ENCODE assay signal across 1 cellular context in the genomic region with DNA sequence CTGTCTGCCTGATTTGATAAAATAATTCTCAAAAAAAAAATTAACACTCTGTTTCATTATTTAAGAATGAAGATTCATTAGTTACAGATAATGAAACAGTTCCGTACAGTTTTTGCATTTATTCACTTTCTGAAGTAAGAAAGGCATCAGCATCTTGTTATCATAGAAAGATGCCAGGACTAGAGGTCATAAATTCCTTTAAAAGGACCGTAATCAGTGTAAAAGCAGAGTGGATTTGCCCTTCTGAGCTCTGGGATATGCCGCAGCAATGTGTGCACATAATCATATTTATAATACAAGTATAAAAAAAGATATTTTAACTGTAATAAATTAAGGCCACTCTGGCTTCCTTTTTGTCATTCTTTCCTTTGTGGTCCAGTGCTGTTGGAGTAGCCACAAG.
TF ChIP-seq lines count a peak whose summit lies in the region.

No MANE protein-coding gene starts in this region.

TF ChIP-seq in WTC11, 78 proteins besides CTCF, POLR2A, EP300 and RAD21 (continued from another document):
- TF ChIP-seq, protein P1, sequence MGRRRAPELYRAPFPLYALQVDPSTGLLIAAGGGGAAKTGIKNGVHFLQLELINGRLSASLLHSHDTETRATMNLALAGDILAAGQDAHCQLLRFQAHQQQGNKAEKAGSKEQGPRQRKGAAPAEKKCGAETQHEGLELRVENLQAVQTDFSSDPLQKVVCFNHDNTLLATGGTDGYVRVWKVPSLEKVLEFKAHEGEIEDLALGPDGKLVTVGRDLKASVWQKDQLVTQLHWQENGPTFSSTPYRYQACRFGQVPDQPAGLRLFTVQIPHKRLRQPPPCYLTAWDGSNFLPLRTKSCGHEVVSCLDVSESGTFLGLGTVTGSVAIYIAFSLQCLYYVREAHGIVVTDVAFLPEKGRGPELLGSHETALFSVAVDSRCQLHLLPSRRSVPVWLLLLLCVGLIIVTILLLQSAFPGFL (CRISPR knock-in tag; IDR thresholded peaks at IDR 0.05; ENCODE audit: borderline replicate concordance) = no peak
- TF ChIP-seq ZNF138 (CRISPR knock-in tag; conservative IDR thresholded peaks at IDR 0.05) = no peak
- TF ChIP-seq SOX15 (CRISPR knock-in tag; IDR thresholded peaks at IDR 0.05) = no peak
